1 cellular context compared by ENCODE assay signal in genomic region chr15:70196314-70197291, GRCh38.
TF ChIP-seq lines count a peak whose summit lies in the region.

No MANE protein-coding gene starts in this region.

TF ChIP-seq in HEK293, 187 proteins besides CTCF, POLR2A, EP300 and RAD21 (continued from another document):
- TF ChIP-seq, protein P1, sequence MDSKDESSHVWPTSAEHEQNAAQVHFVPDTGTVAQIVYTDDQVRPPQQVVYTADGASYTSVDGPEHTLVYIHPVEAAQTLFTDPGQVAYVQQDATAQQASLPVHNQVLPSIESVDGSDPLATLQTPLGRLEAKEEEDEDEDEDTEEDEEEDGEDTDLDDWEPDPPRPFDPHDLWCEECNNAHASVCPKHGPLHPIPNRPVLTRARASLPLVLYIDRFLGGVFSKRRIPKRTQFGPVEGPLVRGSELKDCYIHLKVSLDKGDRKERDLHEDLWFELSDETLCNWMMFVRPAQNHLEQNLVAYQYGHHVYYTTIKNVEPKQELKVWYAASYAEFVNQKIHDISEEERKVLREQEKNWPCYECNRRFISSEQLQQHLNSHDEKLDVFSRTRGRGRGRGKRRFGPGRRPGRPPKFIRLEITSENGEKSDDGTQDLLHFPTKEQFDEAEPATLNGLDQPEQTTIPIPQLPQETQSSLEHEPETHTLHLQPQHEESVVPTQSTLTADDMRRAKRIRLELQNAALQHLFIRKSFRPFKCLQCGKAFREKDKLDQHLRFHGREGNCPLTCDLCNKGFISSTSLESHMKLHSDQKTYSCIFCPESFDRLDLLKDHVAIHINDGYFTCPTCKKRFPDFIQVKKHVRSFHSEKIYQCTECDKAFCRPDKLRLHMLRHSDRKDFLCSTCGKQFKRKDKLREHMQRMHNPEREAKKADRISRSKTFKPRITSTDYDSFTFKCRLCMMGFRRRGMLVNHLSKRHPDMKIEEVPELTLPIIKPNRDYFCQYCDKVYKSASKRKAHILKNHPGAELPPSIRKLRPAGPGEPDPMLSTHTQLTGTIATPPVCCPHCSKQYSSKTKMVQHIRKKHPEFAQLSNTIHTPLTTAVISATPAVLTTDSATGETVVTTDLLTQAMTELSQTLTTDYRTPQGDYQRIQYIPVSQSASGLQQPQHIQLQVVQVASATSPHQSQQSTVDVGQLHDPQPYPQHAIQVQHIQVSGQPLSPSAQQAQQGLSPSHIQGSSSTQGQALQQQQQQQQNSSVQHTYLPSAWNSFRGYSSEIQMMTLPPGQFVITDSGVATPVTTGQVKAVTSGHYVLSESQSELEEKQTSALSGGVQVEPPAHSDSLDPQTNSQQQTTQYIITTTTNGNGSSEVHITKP (tag by site-specific recombination; IDR thresholded peaks at IDR 0.05), result peak; percentile 94
- TF ChIP-seq, protein P2, sequence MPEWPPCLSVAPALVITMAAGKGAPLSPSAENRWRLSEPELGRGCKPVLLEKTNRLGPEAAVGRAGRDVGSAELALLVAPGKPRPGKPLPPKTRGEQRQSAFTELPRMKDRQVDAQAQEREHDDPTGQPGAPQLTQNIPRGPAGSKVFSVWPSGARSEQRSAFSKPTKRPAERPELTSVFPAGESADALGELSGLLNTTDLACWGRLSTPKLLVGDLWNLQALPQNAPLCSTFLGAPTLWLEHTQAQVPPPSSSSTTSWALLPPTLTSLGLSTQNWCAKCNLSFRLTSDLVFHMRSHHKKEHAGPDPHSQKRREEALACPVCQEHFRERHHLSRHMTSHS (tag by site-specific recombination; IDR thresholded peaks at IDR 0.05), result no peak
- TF ChIP-seq ZNF324 (tag by site-specific recombination; IDR thresholded peaks at IDR 0.05) (peak; percentile 91), ZBTB7A (tag by site-specific recombination; IDR thresholded peaks at IDR 0.05; ENCODE audit: low read depth) (0 out of 2 replicates have a peak, but pooled peaks have one; percentile 50), ZBTB1 (tag by site-specific recombination; IDR thresholded peaks at IDR 0.05) (peak; percentile 20; the same call in 1 of the 2 replicates), ZNF510 (tag by site-specific recombination; IDR thresholded peaks at IDR 0.05; ENCODE audit: insufficient replicate concordance) (no peak), ZNF639 (tag by site-specific recombination; IDR thresholded peaks at IDR 0.05) (peak; percentile 91; the same call in 1 of the 2 replicates), ZBTB44 (tag by site-specific recombination; IDR thresholded peaks at IDR 0.05) (peak; percentile 84), ZNF211 (tag by site-specific recombination; IDR thresholded peaks at IDR 0.05; ENCODE audit: low read depth) (no peak), BCL11A (tag by site-specific recombination; IDR thresholded peaks at IDR 0.05; ENCODE audit: low read depth) (peak; percentile 78), ZNF785 (tag by site-specific recombination; IDR thresholded peaks at IDR 0.05) (no peak), ZNF18 (tag by site-specific recombination; IDR thresholded peaks at IDR 0.05) (peak; percentile 79), ZNF292 (tag by site-specific recombination; IDR thresholded peaks at IDR 0.05; ENCODE audit: borderline replicate concordance, low read depth) (no peak), ZNF624 (tag by site-specific recombination; IDR thresholded peaks at IDR 0.05) (no peak), ZBTB17 (tag by site-specific recombination; IDR thresholded peaks at IDR 0.05) (peak; percentile 100), ELK4 (IDR thresholded peaks at IDR 0.05; ENCODE audit: borderline replicate concordance, low read depth, low read length) (no peak), ZNF701 (tag by site-specific recombination; IDR thresholded peaks at IDR 0.05) (no peak), ZNF19 (tag by site-specific recombination; IDR thresholded peaks at IDR 0.05; ENCODE audit: low read depth) (no peak), KLF8 (tag by site-specific recombination; IDR thresholded peaks at IDR 0.05) (peak; percentile 9; the same call in 1 of the 2 replicates), ZNF175 (tag by site-specific recombination; IDR thresholded peaks at IDR 0.05) (no peak), YY1 (tag by site-specific recombination; IDR thresholded peaks at IDR 0.05) (no peak), PATZ1 (tag by site-specific recombination; IDR thresholded peaks at IDR 0.05) (peak; percentile 95), ZNF157 (tag by site-specific recombination; IDR thresholded peaks at IDR 0.05) (no peak), GFI1B (tag by site-specific recombination; IDR thresholded peaks at IDR 0.05) (no peak), MZF1 (tag by site-specific recombination; IDR thresholded peaks at IDR 0.05; ENCODE audit: borderline replicate concordance) (peak; percentile 88), ZNF529 (tag by site-specific recombination; IDR thresholded peaks at IDR 0.05; ENCODE audit: insufficient replicate concordance) (peak; percentile 4), KLF9 (tag by site-specific recombination; IDR thresholded peaks at IDR 0.05; ENCODE audit: low read depth) (no peak), ZNF394 (tag by site-specific recombination; IDR thresholded peaks at IDR 0.05; ENCODE audit: borderline replicate concordance) (peak; percentile 72; the same call in 1 of the 2 replicates), ZNF174 (tag by site-specific recombination; IDR thresholded peaks at IDR 0.05) (no peak), KLF10 (tag by site-specific recombination; IDR thresholded peaks at IDR 0.05) (peak; percentile 85), SETDB1 (IDR thresholded peaks at IDR 0.05; ENCODE audit: insufficient read length, low read length) (no peak), ZNF16 (tag by site-specific recombination; IDR thresholded peaks at IDR 0.05; ENCODE audit: low read depth) (no peak), ZSCAN16 (tag by site-specific recombination; IDR thresholded peaks at IDR 0.05) (peak; percentile 99), ZNF404 (tag by site-specific recombination; IDR thresholded peaks at IDR 0.05) (no peak), ZBTB10 (tag by site-specific recombination; IDR thresholded peaks at IDR 0.05) (peak; percentile 88), ZNF335 (tag by site-specific recombination; conservative IDR thresholded peaks at IDR 0.05) (peak; percentile 92), FEZF1 (tag by site-specific recombination; IDR thresholded peaks at IDR 0.05) (peak; percentile 78; the same call in 1 of the 2 replicates), ZNF707 (tag by site-specific recombination; IDR thresholded peaks at IDR 0.05) (no peak), ZNF501 (tag by site-specific recombination; IDR thresholded peaks at IDR 0.05) (peak; percentile 78; the same call in 1 of the 2 replicates)
- TF ChIP-seq, protein P3, sequence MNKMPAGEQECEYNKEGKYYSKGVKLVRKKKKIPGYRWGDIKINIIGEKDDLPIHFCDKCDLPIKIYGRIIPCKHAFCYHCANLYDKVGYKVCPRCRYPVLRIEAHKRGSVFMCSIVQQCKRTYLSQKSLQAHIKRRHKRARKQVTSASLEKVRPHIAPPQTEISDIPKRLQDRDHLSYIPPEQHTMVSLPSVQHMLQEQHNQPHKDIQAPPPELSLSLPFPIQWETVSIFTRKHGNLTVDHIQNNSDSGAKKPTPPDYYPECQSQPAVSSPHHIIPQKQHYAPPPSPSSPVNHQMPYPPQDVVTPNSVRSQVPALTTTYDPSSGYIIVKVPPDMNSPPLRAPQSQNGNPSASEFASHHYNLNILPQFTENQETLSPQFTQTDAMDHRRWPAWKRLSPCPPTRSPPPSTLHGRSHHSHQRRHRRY (tag by site-specific recombination; IDR thresholded peaks at IDR 0.05), result no peak; the same call in 1 of the 2 replicates
- TF ChIP-seq, protein P4, sequence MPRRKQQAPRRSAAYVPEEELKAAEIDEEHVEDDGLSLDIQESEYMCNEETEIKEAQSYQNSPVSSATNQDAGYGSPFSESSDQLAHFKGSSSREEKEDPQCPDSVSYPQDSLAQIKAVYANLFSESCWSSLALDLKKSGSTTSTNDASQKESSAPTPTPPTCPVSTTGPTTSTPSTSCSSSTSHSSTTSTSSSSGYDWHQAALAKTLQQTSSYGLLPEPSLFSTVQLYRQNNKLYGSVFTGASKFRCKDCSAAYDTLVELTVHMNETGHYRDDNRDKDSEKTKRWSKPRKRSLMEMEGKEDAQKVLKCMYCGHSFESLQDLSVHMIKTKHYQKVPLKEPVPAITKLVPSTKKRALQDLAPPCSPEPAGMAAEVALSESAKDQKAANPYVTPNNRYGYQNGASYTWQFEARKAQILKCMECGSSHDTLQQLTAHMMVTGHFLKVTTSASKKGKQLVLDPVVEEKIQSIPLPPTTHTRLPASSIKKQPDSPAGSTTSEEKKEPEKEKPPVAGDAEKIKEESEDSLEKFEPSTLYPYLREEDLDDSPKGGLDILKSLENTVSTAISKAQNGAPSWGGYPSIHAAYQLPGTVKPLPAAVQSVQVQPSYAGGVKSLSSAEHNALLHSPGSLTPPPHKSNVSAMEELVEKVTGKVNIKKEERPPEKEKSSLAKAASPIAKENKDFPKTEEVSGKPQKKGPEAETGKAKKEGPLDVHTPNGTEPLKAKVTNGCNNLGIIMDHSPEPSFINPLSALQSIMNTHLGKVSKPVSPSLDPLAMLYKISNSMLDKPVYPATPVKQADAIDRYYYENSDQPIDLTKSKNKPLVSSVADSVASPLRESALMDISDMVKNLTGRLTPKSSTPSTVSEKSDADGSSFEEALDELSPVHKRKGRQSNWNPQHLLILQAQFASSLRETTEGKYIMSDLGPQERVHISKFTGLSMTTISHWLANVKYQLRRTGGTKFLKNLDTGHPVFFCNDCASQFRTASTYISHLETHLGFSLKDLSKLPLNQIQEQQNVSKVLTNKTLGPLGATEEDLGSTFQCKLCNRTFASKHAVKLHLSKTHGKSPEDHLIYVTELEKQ (tag by site-specific recombination; IDR thresholded peaks at IDR 0.05; ENCODE audit: borderline replicate concordance), result peak; percentile 89
